ENCODE assay signal across 2 cellular contexts in the genomic region with DNA sequence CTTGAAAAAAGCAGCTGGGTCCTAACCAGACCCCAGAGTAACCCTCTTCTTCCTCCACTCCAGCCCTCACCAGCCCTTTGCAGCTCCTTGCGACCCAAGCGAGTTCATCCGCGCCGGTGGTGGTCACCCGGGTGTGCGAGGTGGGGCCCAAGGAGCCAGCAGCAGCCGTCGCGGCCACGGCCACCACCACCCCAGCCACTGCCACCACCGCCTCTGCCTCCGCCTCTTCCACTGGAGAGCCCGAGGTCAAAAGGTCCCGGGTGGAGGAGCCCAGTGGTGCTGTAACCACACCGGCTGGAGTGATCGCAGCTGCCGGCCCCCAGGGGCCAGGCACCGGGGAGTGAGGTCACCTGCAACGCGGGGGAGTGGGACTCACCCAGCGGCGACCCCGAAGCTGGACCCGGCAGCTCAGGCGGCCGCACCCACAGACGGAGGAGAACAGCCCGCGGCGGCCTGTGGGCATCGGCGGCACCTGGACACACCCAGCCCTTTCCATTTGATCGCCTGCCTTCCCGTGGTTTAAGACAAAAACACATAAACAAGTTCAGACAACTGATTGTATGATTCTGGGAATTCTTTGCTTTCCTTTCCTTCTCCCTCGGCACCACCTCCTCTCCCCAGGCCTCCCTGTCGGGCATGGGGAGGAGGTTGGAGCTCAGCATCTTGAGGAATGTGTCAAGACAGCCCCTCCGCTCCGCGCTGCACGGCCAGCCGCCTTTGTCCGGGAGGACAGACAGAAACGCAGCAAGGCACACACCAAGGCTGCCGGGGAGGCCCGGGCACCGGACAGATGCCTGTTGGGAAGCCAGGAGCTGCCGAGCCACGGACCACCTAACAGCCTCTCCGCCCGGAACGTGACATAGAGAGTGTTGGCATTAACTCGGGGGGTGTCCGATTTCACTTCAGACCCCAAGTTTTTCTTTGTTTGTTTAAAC.
TF ChIP-seq lines count a peak whose summit lies in the region.

No MANE protein-coding gene starts in this region.

TF ChIP-seq in K562, 482 proteins besides CTCF, POLR2A, EP300 and RAD21:
- TF ChIP-seq ZNF232 (CRISPR knock-in tag; IDR thresholded peaks at IDR 0.05) (no peak), POLR2G (IDR thresholded peaks at IDR 0.05; ENCODE audit: low read depth, low read length) (peak; percentile 64; the same call in 1 of the 2 replicates), CBX1 (IDR thresholded peaks at IDR 0.05; ENCODE audit: low read depth) (no peak)

TF ChIP-seq in HepG2, 621 proteins besides CTCF, POLR2A, EP300 and RAD21:
- TF ChIP-seq, protein P1, sequence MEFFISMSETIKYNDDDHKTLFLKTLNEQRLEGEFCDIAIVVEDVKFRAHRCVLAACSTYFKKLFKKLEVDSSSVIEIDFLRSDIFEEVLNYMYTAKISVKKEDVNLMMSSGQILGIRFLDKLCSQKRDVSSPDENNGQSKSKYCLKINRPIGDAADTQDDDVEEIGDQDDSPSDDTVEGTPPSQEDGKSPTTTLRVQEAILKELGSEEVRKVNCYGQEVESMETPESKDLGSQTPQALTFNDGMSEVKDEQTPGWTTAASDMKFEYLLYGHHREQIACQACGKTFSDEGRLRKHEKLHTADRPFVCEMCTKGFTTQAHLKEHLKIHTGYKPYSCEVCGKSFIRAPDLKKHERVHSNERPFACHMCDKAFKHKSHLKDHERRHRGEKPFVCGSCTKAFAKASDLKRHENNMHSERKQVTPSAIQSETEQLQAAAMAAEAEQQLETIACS (CRISPR knock-in tag; IDR thresholded peaks at IDR 0.05), result no peak
- TF ChIP-seq RBM22 (optimal IDR thresholded peaks at IDR 0.05; ENCODE audit: low read length), result peak; percentile 57
- peak; percentile 80 for TF ChIP-seq AGO2 (optimal IDR thresholded peaks at IDR 0.05; ENCODE audit: low read depth, low read length)
